Comparison of ENCODE assay signal across 25 cellular contexts in genomic region chr3:169432692-169433432, GRCh38.
A peak's percentile ranks its signal among the peaks of the same experiment; 100 is the strongest.
DNase-seq lines count a peak whose midpoint lies in the region; FAIRE-seq and TF ChIP-seq lines count a peak whose summit lies in the region.
"Had no signal": no experiment of that assay in that cellular context is flagged by ENCODE, and none has a peak within 500 bp of the region (broad histone marks: within the 10 kb centered on the region; RNA-seq: fewer than 3 reads in every experiment).

No MANE protein-coding gene starts in this region.

- intact Hi-C loops in mammary epithelial cell (cut with micrococcal nuclease) = no loop called here
- intact Hi-C loops in testis (cut with DNase I; ENCODE audit: low total_unique reads) = no loop called here

- in situ Hi-C loops in mammary epithelial cell (cut with MboI; ENCODE audit: low sequenced_read_pairs in 2 of 2) = no loop called here

- H3K9me3 ChIP-seq in mammary epithelial cell (replicated peaks; ENCODE audit: insufficient read depth, low read length) (no peaks in the 10 kb centered on the region), small intestine (ENCODE audit: control insufficient read depth, low read depth) (no peaks in the 10 kb centered on the region), testis (no peaks in the 10 kb centered on the region)
- H3K9me3 ChIP-seq: adrenal gland, prostate gland had no signal

- H3K4me1 ChIP-seq in mammary epithelial cell (ENCODE audit: insufficient read depth, low read length) (peaks cover 15% of the 10 kb centered on the region), small intestine (ENCODE audit: control insufficient read depth in 2 of 2, insufficient read depth in 1 of 2, low read depth in 1 of 2, low read length in 1 of 2) (peaks cover 0 to 2% of the 10 kb centered on the region in 2 donors), testis (no peaks in the 10 kb centered on the region)
- H3K4me1 ChIP-seq: adrenal gland, prostate gland had no signal

- no peak overlapping the region for H3K4me2 ChIP-seq in mammary epithelial cell (ENCODE audit: insufficient read depth, low read depth, low read length)
- H3K4me2 ChIP-seq: GM23338 had no signal

- no peak for FAIRE-seq in small intestine (lab: Jason Lieb, UNC)
- FAIRE-seq: colon, GM12891 had no signal

- H3K27me3 ChIP-seq in mammary epithelial cell (ENCODE audit: insufficient read depth, low read length) (no peaks in the 10 kb centered on the region), small intestine (ENCODE audit: control insufficient read depth in 2 of 2, insufficient read depth in 2 of 2, low read length in 2 of 2) (no peaks in the 10 kb centered on the region), testis (no peaks in the 10 kb centered on the region)
- H3K27me3 ChIP-seq: adrenal gland, brain microvascular endothelial cell, foreskin keratinocyte had no signal

- H3K27ac ChIP-seq in mammary epithelial cell (ENCODE audit: insufficient read depth, low read depth, low read length) (no peak overlapping the region), small intestine (ENCODE audit: low read depth in 1 of 2, low read length in 1 of 2) (no peak overlapping the region), testis (no peak overlapping the region)
- H3K27ac ChIP-seq: adrenal gland, brain microvascular endothelial cell, foreskin keratinocyte, prostate gland had no signal

- H3K4me3 ChIP-seq in mammary epithelial cell (replicated peaks in 1 of 3; ENCODE audit: insufficient read depth in 1 of 3, low read depth in 2 of 3, low read length in 3 of 3) = no peak overlapping the region
- H3K4me3 ChIP-seq in small intestine (ENCODE audit: low read depth in 1 of 2, low read length in 2 of 2) = no peak overlapping the region
- no peak overlapping the region for H3K4me3 ChIP-seq in testis
- H3K4me3 ChIP-seq: adrenal gland, GM23338, prostate gland had no signal

- dilution Hi-C loops in mammary epithelial cell (cut with HindIII; ENCODE audit: low sequenced_read_pairs) = no loop called here

- no peak overlapping the region for H2AFZ ChIP-seq in mammary epithelial cell (ENCODE audit: low read depth, low read length)
- H2AFZ ChIP-seq: GM23338 had no signal

- TF ChIP-seq CTCF in mammary epithelial cell (conservative IDR thresholded peaks at IDR 0.05 in 1 of 2, IDR thresholded peaks at IDR 0.05 in 1 of 2; ENCODE audit: extremely low read depth in 1 of 2, insufficient read depth in 1 of 2, low read depth in 1 of 2, low read length in 2 of 2) = no peak
- no peak for TF ChIP-seq CTCF in testis (IDR thresholded peaks at IDR 0.05)

- no peak overlapping the region for H3K9ac ChIP-seq in mammary epithelial cell (ENCODE audit: insufficient read depth, low read length)

- BruUV-seq in mammary epithelial cell (replicated peaks; lab: Mats Ljungman, UMichigan) = no TSS peak

- H3K36me3 ChIP-seq in mammary epithelial cell (ENCODE audit: insufficient read depth, low read length) (no peaks in the 10 kb centered on the region), small intestine (ENCODE audit: control insufficient read depth in 2 of 2, insufficient read depth in 2 of 2, low read length in 2 of 2) (no peaks in the 10 kb centered on the region), testis (ENCODE audit: low read depth, missing control alignments) (no peaks in the 10 kb centered on the region)
- H3K36me3 ChIP-seq: adrenal gland, brain microvascular endothelial cell, prostate gland had no signal

- no peaks in the 10 kb centered on the region for H4K20me1 ChIP-seq in mammary epithelial cell (ENCODE audit: insufficient read depth, low read length)

- DNase-seq in NCI-H2107 treated with DMSO at 0.1 percent for 48 hours (lab: John Stamatoyannopoulos, UW; ENCODE audit: unreplicated experiment) = peak; percentile 43
- no peak for DNase-seq in NCI-H2107 (lab: John Stamatoyannopoulos, UW)
- peak; percentile 96 for DNase-seq in NCI-H2081 treated with DMSO at 0.1 percent for 48 hours (lab: John Stamatoyannopoulos, UW)
- peak; percentile 27 for DNase-seq in mammary epithelial cell
- DNase-seq in small intestine = peak; percentile 33
- no peak for DNase-seq in RKO (ENCODE audit: low spot score)
- no peak for DNase-seq in amygdala (lab: John Stamatoyannopoulos, UW)
- DNase-seq in testis = no peak
- DNase-seq: 8988T; activated CD4-positive, alpha-beta T cell treated with anti-CD3 and anti-CD28 coated beads, Interleukin-2, amount 50 U/mL, for 48 hours; activated naive CD4-positive, alpha-beta T cell treated with anti-CD3 and anti-CD28 coated beads for 36 hours; adrenal gland; brain microvascular endothelial cell; CD4-positive, CD25-positive, alpha-beta regulatory T cell; effector CD8-positive, alpha-beta T cell; EL; NCI-H146; NCI-H524; stimulated activated naive B cell treated with anti-CD40 and anti-IgM and Interleukin-4, amounts not matched to agents 10 μg/mL and 1 μg/mL and 100 μg/mL, for 72 hours; T-helper 1 cell had no signal

- H3K79me2 ChIP-seq in mammary epithelial cell (ENCODE audit: insufficient read depth, low read length) = no peaks in the 10 kb centered on the region

- no peak for TF ChIP-seq POLR2A in testis (IDR thresholded peaks at IDR 0.05)

- CTCF ChIA-PET in mammary epithelial cell (lab: Charles Lee; ENCODE audit: low non-redundant PET) = no interaction called here

- 85% methylated on average over 6 of the region's 6 CpGs for WGBS in mammary epithelial cell (ENCODE audit: low coverage, missing lambda C conversion rate)
- 47 to 74% (median 57%) methylated on average over 6 of the region's 6 CpGs for WGBS in small intestine, 3 donors
- 83 to 92% methylated on average over 6 of the region's 6 CpGs for WGBS in testis, 2 donors

Comparison
In these comparisons a context has a peak if more than half of its experiments do, and no peak if none do; other contexts are left out.
1. DNase-seq: peak in NCI-H2107 treated with DMSO at 0.1 percent for 48 hours (single experiment), NCI-H2081 treated with DMSO at 0.1 percent for 48 hours (single experiment), mammary epithelial cell (single experiment) and small intestine (single experiment); none in NCI-H2107 (single experiment), RKO (single experiment), amygdala (0 of 56) and testis (single experiment).